ENCODE assay signal across 27 cellular contexts in genomic region chr14:88576222-88576621, GRCh38.
"Had no signal": no experiment of that assay in that cellular context is flagged by ENCODE, and none has a peak within 500 bp of the region (broad histone marks: within the 10 kb centered on the region; RNA-seq: fewer than 3 reads in every experiment).

No MANE protein-coding gene starts in this region.

- H3K36me3 ChIP-seq: uterus had no signal

- H3K9me3 ChIP-seq: stomach, suprapubic skin, testis, thoracic aorta, thyroid gland, tibial artery, tibial nerve, transverse colon, upper lobe of right lung, uterus, vagina had no signal

- H3K9me3 Mint-ChIP-seq: stimulated activated effector memory CD8-positive, alpha-beta T cell treated with anti-CD3 and anti-CD28 coated beads, Interleukin-12 subunit alpha, Interleukin-12 subunit beta, amount 100 ng/mL, for 72 hours; stimulated activated memory B cell treated with anti-CD40 and anti-IgM and Interleukin-4, amounts not matched to agents 10 μg/mL and 1 μg/mL and 100 μg/mL, for 72 hours; stimulated activated naive B cell treated with anti-CD40 and anti-IgM and Interleukin-4, amounts not matched to agents 10 μg/mL and 1 μg/mL and 100 μg/mL, for 72 hours; stimulated activated naive CD8-positive, alpha-beta T cell treated with anti-CD3 and anti-CD28 coated beads, Interleukin-15, amount 100 ng/mL, for 72 hours; stimulated activated naive CD8-positive, alpha-beta T cell treated with anti-CD3 and anti-CD28 coated beads, Interleukin-15, Interleukin-2, amounts not matched to agents 100 ng/mL and 50 ng/mL, for 24 hours; type B pancreatic cell had no signal

- H3K4me1 ChIP-seq: stomach, suprapubic skin, testis, thyroid gland, tibial artery, tibial nerve, transverse colon, upper lobe of right lung, uterus, vagina had no signal

- H3K27ac Mint-ChIP-seq: stimulated activated effector memory CD8-positive, alpha-beta T cell treated with anti-CD3 and anti-CD28 coated beads, Interleukin-12 subunit alpha, Interleukin-12 subunit beta, amount 100 ng/mL, for 72 hours; stimulated activated memory B cell treated with anti-CD40 and anti-IgM and Interleukin-4, amounts not matched to agents 10 μg/mL and 1 μg/mL and 100 μg/mL, for 72 hours; stimulated activated naive B cell treated with anti-CD40 and anti-IgM and Interleukin-4, amounts not matched to agents 10 μg/mL and 1 μg/mL and 100 μg/mL, for 72 hours; stimulated activated naive CD8-positive, alpha-beta T cell treated with anti-CD3 and anti-CD28 coated beads, Interleukin-15, amount 100 ng/mL, for 72 hours; stimulated activated naive CD8-positive, alpha-beta T cell treated with anti-CD3 and anti-CD28 coated beads, Interleukin-15, Interleukin-2, amounts not matched to agents 100 ng/mL and 50 ng/mL, for 24 hours; type B pancreatic cell had no signal

- H3K4me3 Mint-ChIP-seq: stimulated activated effector memory CD8-positive, alpha-beta T cell treated with anti-CD3 and anti-CD28 coated beads, Interleukin-12 subunit alpha, Interleukin-12 subunit beta, amount 100 ng/mL, for 72 hours; stimulated activated memory B cell treated with anti-CD40 and anti-IgM and Interleukin-4, amounts not matched to agents 10 μg/mL and 1 μg/mL and 100 μg/mL, for 72 hours; stimulated activated naive B cell treated with anti-CD40 and anti-IgM and Interleukin-4, amounts not matched to agents 10 μg/mL and 1 μg/mL and 100 μg/mL, for 72 hours; stimulated activated naive CD8-positive, alpha-beta T cell treated with anti-CD3 and anti-CD28 coated beads, Interleukin-15, amount 100 ng/mL, for 72 hours; stimulated activated naive CD8-positive, alpha-beta T cell treated with anti-CD3 and anti-CD28 coated beads, Interleukin-15, Interleukin-2, amounts not matched to agents 100 ng/mL and 50 ng/mL, for 24 hours; type B pancreatic cell had no signal

- DNase-seq: stimulated activated CD4-positive, alpha-beta T cell treated with anti-CD3 and anti-CD28 coated beads, Interleukin-2, amount 100 ng/mL, for 48 hours; stimulated activated CD4-positive, alpha-beta T cell treated with anti-CD3 and anti-CD28 coated beads, Interleukin-4, amount 100 ng/mL, for 1 hour; stimulated activated CD4-positive, alpha-beta T cell treated with anti-CD3 and anti-CD28 coated beads, Interleukin-4, amount 100 ng/mL, for 24 hours; stimulated activated CD4-positive, alpha-beta T cell treated with anti-CD3 and anti-CD28 coated beads, Interleukin-4, amount 100 ng/mL, for 4 hours; stimulated activated CD8-positive, alpha-beta memory T cell treated with anti-CD3 and anti-CD28 coated beads, Interleukin-4, amount 100 ng/mL, for 48 hours; stimulated activated naive B cell treated with anti-CD40 and anti-IgM and Interleukin-4, amounts not matched to agents 10 μg/mL and 1 μg/mL and 100 μg/mL, for 72 hours; stimulated activated naive CD4-positive, alpha-beta T cell; stimulated activated naive CD4-positive, alpha-beta T cell treated with Interleukin-2 at 50 U/mL for 16 hours; stimulated activated naive CD8-positive, alpha-beta T cell treated with anti-CD3 and anti-CD28 coated beads, Interleukin-15, amount 100 ng/mL, for 72 hours; stimulated activated naive CD8-positive, alpha-beta T cell treated with anti-CD3 and anti-CD28 coated beads, Interleukin-15, Interleukin-2, amounts not matched to agents 100 U/mL and 50 U/mL, for 24 hours; stomach; substantia nigra; testis; thyroid gland; tibial artery; transverse colon; trophoblast cell; upper lobe of right lung; uterus had no signal

- ATAC-seq: stimulated activated effector memory CD8-positive, alpha-beta T cell treated with anti-CD3 and anti-CD28 coated beads, Interleukin-12 subunit alpha, Interleukin-12 subunit beta, amount 100 ng/mL, for 72 hours; stimulated activated memory B cell treated with anti-CD40 and anti-IgM and Interleukin-4, amounts not matched to agents 10 μg/mL and 1 μg/mL and 100 μg/mL, for 72 hours; stimulated activated naive CD8-positive, alpha-beta T cell treated with anti-CD3 and anti-CD28 coated beads, Interleukin-15, amount 100 ng/mL, for 72 hours; stimulated activated naive CD8-positive, alpha-beta T cell treated with anti-CD3 and anti-CD28 coated beads, Interleukin-15, Interleukin-2, amounts not matched to agents 100 U/mL and 50 U/mL, for 24 hours; upper lobe of right lung had no signal

- H3K4me1 Mint-ChIP-seq: stimulated activated effector memory CD8-positive, alpha-beta T cell treated with anti-CD3 and anti-CD28 coated beads, Interleukin-12 subunit alpha, Interleukin-12 subunit beta, amount 100 ng/mL, for 72 hours; stimulated activated memory B cell treated with anti-CD40 and anti-IgM and Interleukin-4, amounts not matched to agents 10 μg/mL and 1 μg/mL and 100 μg/mL, for 72 hours; stimulated activated naive B cell treated with anti-CD40 and anti-IgM and Interleukin-4, amounts not matched to agents 10 μg/mL and 1 μg/mL and 100 μg/mL, for 72 hours; stimulated activated naive CD8-positive, alpha-beta T cell treated with anti-CD3 and anti-CD28 coated beads, Interleukin-15, amount 100 ng/mL, for 72 hours had no signal

- H3K27me3 ChIP-seq: stomach, suprapubic skin, testis, thyroid gland, tibial artery, tibial nerve, transverse colon, upper lobe of right lung, uterus, vagina had no signal

- H3K4me3 ChIP-seq: stomach, suprapubic skin, testis, thoracic aorta, thyroid gland, tibial artery, tibial nerve, transverse colon, upper lobe of right lung, uterus, vagina had no signal

- H3K27ac ChIP-seq: stomach, suprapubic skin, testis, thoracic aorta, thyroid gland, tibial artery, tibial nerve, transverse colon, upper lobe of right lung, uterus, vagina had no signal

- H3K27me3 Mint-ChIP-seq: stimulated activated memory B cell treated with anti-CD40 and anti-IgM and Interleukin-4, amounts not matched to agents 10 μg/mL and 1 μg/mL and 100 μg/mL, for 72 hours; stimulated activated naive B cell treated with anti-CD40 and anti-IgM and Interleukin-4, amounts not matched to agents 10 μg/mL and 1 μg/mL and 100 μg/mL, for 72 hours; stimulated activated naive CD8-positive, alpha-beta T cell treated with anti-CD3 and anti-CD28 coated beads, Interleukin-15, amount 100 ng/mL, for 72 hours; stimulated activated naive CD8-positive, alpha-beta T cell treated with anti-CD3 and anti-CD28 coated beads, Interleukin-15, Interleukin-2, amounts not matched to agents 100 ng/mL and 50 ng/mL, for 24 hours; type B pancreatic cell had no signal
